Comparison of ENCODE assay signal across 30 cellular contexts in the genomic region with DNA sequence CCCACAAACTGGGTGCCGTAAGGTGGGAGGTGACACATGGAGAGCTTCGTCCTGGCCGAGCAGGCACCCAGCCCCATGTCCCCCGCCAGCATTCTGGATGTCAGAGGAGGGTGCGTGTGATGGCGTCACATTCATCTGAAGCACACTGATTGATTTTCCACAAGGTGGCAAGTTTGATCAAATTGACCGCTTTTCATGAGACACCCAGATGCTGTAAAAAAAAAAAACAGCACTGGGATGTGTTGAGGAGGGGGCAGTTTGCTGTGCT. TPM values are rescaled to one million over a fixed set of nuclear protein-coding genes. Genes with fewer than 3 reads are reported as not detected.
A peak's percentile ranks its signal among the peaks of the same experiment; 100 is the strongest.
DNase-seq lines count a peak whose midpoint lies in the region; ATAC-seq, FAIRE-seq and TF ChIP-seq lines count a peak whose summit lies in the region.
"Had no signal": no experiment of that assay in that cellular context is flagged by ENCODE, and none has a peak within 500 bp of the region (broad histone marks: within the 10 kb centered on the region; RNA-seq: fewer than 3 reads in every experiment).

No MANE protein-coding gene starts in this region.

- DNase-seq in AG04450 (ENCODE audit: low read depth, low spot score), result no peak
- no peak for DNase-seq in CD8-positive, alpha-beta T cell
- DNase-seq in astrocyte (ENCODE audit: low read depth), result no peak
- no peak for DNase-seq in neural crest cell (ENCODE audit: low read depth, low spot score)
- no peak for DNase-seq in vagina (ENCODE audit: extremely low spot score in 2 of 2)
- no peak for DNase-seq in naive thymus-derived CD8-positive, alpha-beta T cell
- no peak for DNase-seq in ACHN
- DNase-seq: activated CD8-positive, alpha-beta T cell treated with anti-CD3 and anti-CD28 coated beads for 36 hours; activated naive CD4-positive, alpha-beta T cell treated with anti-CD3 and anti-CD28 coated beads, Interleukin-2, amount 50 U/mL, for 16 hours; activated T-cell treated with anti-CD3 and anti-CD28 coated beads for 4 hours; COR-L47; DND-41; gastrocnemius medialis; NCI-H1694 treated with DMSO at 0.1 percent for 48 hours; NCI-H2171 treated with DMSO at 0.1 percent for 48 hours; NCI-H524 treated with DMSO at 0.1 percent for 48 hours; retina; stimulated activated CD4-positive, alpha-beta T cell treated with anti-CD3 and anti-CD28 coated beads, Interleukin-4, amount 100 ng/mL, for 4 hours; WERI-Rb-1 had no signal

- in situ Hi-C loops in ACHN (cut with HindIII; ENCODE audit: low pct_ligation_motif_present, low pct_unique_long_range_greater_than_20kb, low sequenced_read_pairs), result no loop called here

- H2AFZ ChIP-seq in astrocyte (ENCODE audit: low read depth, low read length), result no peak overlapping the region

- H3K4me1 ChIP-seq in CD8-positive, alpha-beta T cell (ENCODE audit: insufficient read depth, low read length), result peaks cover 17% of the 10 kb centered on the region
- H3K4me1 ChIP-seq in astrocyte (ENCODE audit: insufficient read depth, low read length) (peaks cover 18% of the 10 kb centered on the region), vagina (peaks cover 40% of the 10 kb centered on the region)

- peaks cover 34% of the 10 kb centered on the region for H3K36me3 Mint-ChIP-seq in CD8-positive, alpha-beta T cell
- H3K36me3 Mint-ChIP-seq in astrocyte (ENCODE audit: low read depth, unreplicated experiment) (peaks cover 6% of the 10 kb centered on the region), neural crest cell (ENCODE audit: low read depth) (peaks cover 3% of the 10 kb centered on the region)
- H3K36me3 Mint-ChIP-seq in naive thymus-derived CD8-positive, alpha-beta T cell, result peaks cover 0 to 34% (median 2%) of the 10 kb centered on the region in 3 donors

- no peaks in the 10 kb centered on the region for H3K27me3 Mint-ChIP-seq in CD8-positive, alpha-beta T cell (ENCODE audit: low read depth)
- H3K27me3 Mint-ChIP-seq in astrocyte (ENCODE audit: low read depth, unreplicated experiment), result no peaks in the 10 kb centered on the region
- peaks cover 7% of the 10 kb centered on the region for H3K27me3 Mint-ChIP-seq in neural crest cell (ENCODE audit: low read depth)
- H3K27me3 Mint-ChIP-seq in naive thymus-derived CD8-positive, alpha-beta T cell, result no peaks in the 10 kb centered on the region
- H3K27me3 Mint-ChIP-seq: activated CD8-positive, alpha-beta T cell treated with anti-CD3 and anti-CD28 coated beads for 36 hours had no signal

- no peak overlapping the region for H3K9ac ChIP-seq in astrocyte (ENCODE audit: low read length)
- H3K9ac ChIP-seq: KMS-11 had no signal

- TF ChIP-seq CTCF in AG04450 (IDR thresholded peaks at IDR 0.05; ENCODE audit: low read depth, low read length), result no peak
- no peak for TF ChIP-seq CTCF in CD8-positive, alpha-beta T cell (IDR thresholded peaks at IDR 0.05)
- no peak for TF ChIP-seq CTCF in astrocyte (IDR thresholded peaks at IDR 0.05; ENCODE audit: insufficient read depth, low read depth, low read length)
- TF ChIP-seq CTCF in neural crest cell (conservative IDR thresholded peaks at IDR 0.05), result no peak
- TF ChIP-seq CTCF in vagina (IDR thresholded peaks at IDR 0.05), result no peak

- H3K27ac ChIP-seq in AG04450 (ENCODE audit: low read depth, low read length) (peak overlapping the region; percentile 11), astrocyte (ENCODE audit: low read depth, low read length) (no peak overlapping the region), vagina (no peak overlapping the region)
- no peak overlapping the region for H3K27ac ChIP-seq in CD8-positive, alpha-beta T cell (ENCODE audit: low read depth, low read length)
- H3K27ac ChIP-seq: esophagus muscularis mucosa, KMS-11, Peyer's patch, SJSA1, stomach, WERI-Rb-1 had no signal

- peaks cover 60% of the 10 kb centered on the region for H4K20me1 ChIP-seq in astrocyte (ENCODE audit: insufficient read depth, low read length)

- peaks cover 6% of the 10 kb centered on the region for H3K36me3 ChIP-seq in CD8-positive, alpha-beta T cell (ENCODE audit: insufficient read depth, low read length)
- H3K36me3 ChIP-seq in astrocyte (ENCODE audit: insufficient read depth, low read length), result peaks cover 6% of the 10 kb centered on the region
- peaks cover 0 to 6% of the 10 kb centered on the region in 2 donors for H3K36me3 ChIP-seq in vagina
- H3K36me3 ChIP-seq: gastrocnemius medialis had no signal

- H3K9me3 Mint-ChIP-seq in CD8-positive, alpha-beta T cell, result no peaks in the 10 kb centered on the region
- no peaks in the 10 kb centered on the region for H3K9me3 Mint-ChIP-seq in astrocyte (ENCODE audit: unreplicated experiment)
- H3K9me3 Mint-ChIP-seq in neural crest cell, result no peaks in the 10 kb centered on the region
- H3K9me3 Mint-ChIP-seq in naive thymus-derived CD8-positive, alpha-beta T cell, result no peaks in the 10 kb centered on the region
- H3K9me3 Mint-ChIP-seq: activated CD8-positive, alpha-beta T cell treated with anti-CD3 and anti-CD28 coated beads for 36 hours had no signal

- H3K27me3 ChIP-seq in AG04450 (ENCODE audit: control insufficient read depth, insufficient read depth, low read length), result no peaks in the 10 kb centered on the region
- no peaks in the 10 kb centered on the region for H3K27me3 ChIP-seq in CD8-positive, alpha-beta T cell (ENCODE audit: insufficient read depth, low read length)
- H3K27me3 ChIP-seq in astrocyte (ENCODE audit: insufficient read depth, low read length), result no peaks in the 10 kb centered on the region
- H3K27me3 ChIP-seq in vagina, result no peaks in the 10 kb centered on the region
- H3K27me3 ChIP-seq: esophagus muscularis mucosa, gastrocnemius medialis, Peyer's patch, SJSA1, stomach had no signal

- H3K79me2 ChIP-seq in astrocyte (ENCODE audit: insufficient read depth, low read length), result peaks cover 55% of the 10 kb centered on the region

- peaks cover 33% of the 10 kb centered on the region for H3K4me1 Mint-ChIP-seq in CD8-positive, alpha-beta T cell (ENCODE audit: low read depth)
- H3K4me1 Mint-ChIP-seq in astrocyte (ENCODE audit: low read depth, unreplicated experiment) (peaks cover 50% of the 10 kb centered on the region), neural crest cell (peaks cover 25% of the 10 kb centered on the region)
- peaks cover 18 to 35% (median 33%) of the 10 kb centered on the region in 4 donors for H3K4me1 Mint-ChIP-seq in naive thymus-derived CD8-positive, alpha-beta T cell

- no peak overlapping the region for H3K4me3 Mint-ChIP-seq in CD8-positive, alpha-beta T cell
- H3K4me3 Mint-ChIP-seq in astrocyte (ENCODE audit: unreplicated experiment) (peak overlapping the region; percentile 20), neural crest cell (peak overlapping the region; percentile 22)
- no peak overlapping the region for H3K4me3 Mint-ChIP-seq in naive thymus-derived CD8-positive, alpha-beta T cell
- H3K4me3 Mint-ChIP-seq: activated CD8-positive, alpha-beta T cell treated with anti-CD3 and anti-CD28 coated beads for 36 hours had no signal

- no peak for FAIRE-seq in astrocyte (lab: Jason Lieb, UNC)
- FAIRE-seq: GM12892, islet of Langerhans had no signal

- intact Hi-C loops in CD8-positive, alpha-beta T cell (cut with DNase I, micrococcal nuclease), result loop anchor here in 1 of 2 experiments (10.0 kb wide), 1 partner anchor 307 kb away; no protein-coding TSS in a partner anchor
- intact Hi-C loops in vagina (cut with DNase I), result no loop called here

- no peak for TF ChIP-seq POLR2A in vagina (IDR thresholded peaks at IDR 0.05)

- POLR2A ChIA-PET in AG04450 (lab: Yijun Ruan, JAX), result no interaction called here
- POLR2A ChIA-PET in CD8-positive, alpha-beta T cell (lab: Charles Lee), result no interaction called here
- POLR2A ChIA-PET in naive thymus-derived CD8-positive, alpha-beta T cell (lab: Charles Lee), result interaction anchor here (0.7 to 1.4 kb wide), 3 partner anchors 9 to 41 kb away, joined by 3 to 4 read pairs (median 3); no protein-coding TSS in a partner anchor

- H3K4me3 ChIP-seq in AG04450 (ENCODE audit: low read depth, low read length), result no peak overlapping the region
- H3K4me3 ChIP-seq in CD8-positive, alpha-beta T cell (ENCODE audit: low read depth, low read length), result no peak overlapping the region
- H3K4me3 ChIP-seq in astrocyte (ENCODE audit: insufficient read depth, low read depth, low read length), result no peak overlapping the region
- H3K4me3 ChIP-seq in vagina, result no peak overlapping the region
- H3K4me3 ChIP-seq: esophagus muscularis mucosa, gastrocnemius medialis, Peyer's patch, SJSA1, stomach had no signal

- H3K9me3 ChIP-seq in AG04450 (ENCODE audit: control insufficient read depth, insufficient read depth, low read length) (no peaks in the 10 kb centered on the region), astrocyte (ENCODE audit: insufficient read depth, low read depth, low read length) (no peaks in the 10 kb centered on the region), vagina (no peaks in the 10 kb centered on the region)
- H3K9me3 ChIP-seq in CD8-positive, alpha-beta T cell (ENCODE audit: low read length), result no peaks in the 10 kb centered on the region
- H3K9me3 ChIP-seq: esophagus muscularis mucosa, gastrocnemius medialis, Peyer's patch, SJSA1, stomach had no signal

- no peak for ATAC-seq in CD8-positive, alpha-beta T cell
- no peak for ATAC-seq in naive thymus-derived CD8-positive, alpha-beta T cell
- ATAC-seq: activated CD8-positive, alpha-beta T cell treated with anti-CD3 and anti-CD28 coated beads for 36 hours; gastrocnemius medialis had no signal

- H3K4me2 ChIP-seq in astrocyte (ENCODE audit: low read length), result no peak overlapping the region
- H3K4me2 ChIP-seq: KMS-11 had no signal

- CTCF ChIA-PET in AG04450 (lab: Charles Lee), result interaction anchor here (0.9 to 1.3 kb wide), 2 partner anchors 41 to 46 kb away, joined by 3 read pairs; no protein-coding TSS in a partner anchor
- CTCF ChIA-PET in CD8-positive, alpha-beta T cell (lab: Charles Lee), result interaction anchor here (0.5 to 0.9 kb wide), 4 partner anchors 20 to 486 kb away, joined by 3 read pairs; no protein-coding TSS in a partner anchor

- H3K27ac Mint-ChIP-seq in CD8-positive, alpha-beta T cell, result peak overlapping the region; percentile 67
- peak overlapping the region; percentile 12 for H3K27ac Mint-ChIP-seq in astrocyte (ENCODE audit: unreplicated experiment)
- peak overlapping the region; percentile 75 for H3K27ac Mint-ChIP-seq in neural crest cell (ENCODE audit: unreplicated experiment)
- H3K27ac Mint-ChIP-seq in naive thymus-derived CD8-positive, alpha-beta T cell, result peak overlapping the region in 4 of 10 donors; percentile 44 to 66 (median 47)

RNA-seq across cellular contexts. Expression of a gene that starts 24.2 kb away (rescaled TPM):
- 21.3 and 26.1 TPM in 2 replicates for polyA plus RNA-seq in AG04450 (2011; rRNA removed)
- polyA minus RNA-seq in AG04450 (2011; rRNA and poly(A)+ RNA removed), result 14.6 and 16.1 TPM in 2 replicates
- total RNA-seq in CD8-positive, alpha-beta T cell, result 10 to 100 TPM; 19.4 to 22.8 TPM
- total RNA-seq in astrocyte (24.3 and 30.2 TPM in 2 replicates), neural crest cell (123 and 128 TPM in 2 replicates), vagina (58.9 TPM)
- 10 to 100 TPM; 16.1 to 18.5 TPM for total RNA-seq in naive thymus-derived CD8-positive, alpha-beta T cell
- polyA plus RNA-seq in naive thymus-derived CD8-positive, alpha-beta T cell, result 1 to 10 TPM; 2.7 to 8.8 (median 4.1) TPM

RNA-seq across cellular contexts. Expression of a gene that starts 41.1 kb away (rescaled TPM):
- not detected in 2 replicates for polyA plus RNA-seq in AG04450 (2011; rRNA removed)
- polyA minus RNA-seq in AG04450 (2011; rRNA and poly(A)+ RNA removed), result not detected in 2 replicates
- total RNA-seq in CD8-positive, alpha-beta T cell, result not detected
- total RNA-seq in astrocyte (not detected in 2 replicates), neural crest cell (not detected in 2 replicates), vagina (not detected)
- total RNA-seq in naive thymus-derived CD8-positive, alpha-beta T cell, result not detected
- not detected for polyA plus RNA-seq in naive thymus-derived CD8-positive, alpha-beta T cell
- total RNA-seq: activated CD8-positive, alpha-beta T cell treated with anti-CD3 and anti-CD28 coated beads for 36 hours; cerebellum; esophagus muscularis mucosa; lower leg skin; SJSA1; T-helper 2 cell treated with Interferon-gamma antibody and Interleukin-4, amounts not matched to agents 100 ng/mL and 5 ng/mL, for 36 hours; ureter had no signal
- polyA plus RNA-seq: stomach had no signal

RNA-seq across cellular contexts. Expression of a gene that starts 43.1 kb away (rescaled TPM):
- 38.0 and 45.6 TPM in 2 replicates for polyA plus RNA-seq in AG04450 (2011; rRNA removed)
- 25.5 and 27.2 TPM in 2 replicates for polyA minus RNA-seq in AG04450 (2011; rRNA and poly(A)+ RNA removed)
- total RNA-seq in CD8-positive, alpha-beta T cell, result 10 to 100 TPM; 70.0 to 80.7 TPM
- total RNA-seq in astrocyte (84.5 and 87.5 TPM in 2 replicates), neural crest cell (72.0 and 79.9 TPM in 2 replicates), vagina (43.0 TPM)
- 100 to 1,000 TPM in 1 of 2 experiments, 10 to 100 TPM in 1; 93.2 to 102 TPM for total RNA-seq in naive thymus-derived CD8-positive, alpha-beta T cell
- polyA plus RNA-seq in naive thymus-derived CD8-positive, alpha-beta T cell, result 10 to 100 TPM; 15.0 to 16.5 (median 16.2) TPM

Comparison
In these comparisons a context has a peak if more than half of its experiments do, and no peak if none do; other contexts are left out.
1. H3K4me3 Mint-ChIP-seq: peak in astrocyte (single experiment) and neural crest cell (single experiment); none in CD8-positive, alpha-beta T cell (single experiment) and naive thymus-derived CD8-positive, alpha-beta T cell (0 of 10).